8 cellular contexts compared by ENCODE assay signal in the genomic region with DNA sequence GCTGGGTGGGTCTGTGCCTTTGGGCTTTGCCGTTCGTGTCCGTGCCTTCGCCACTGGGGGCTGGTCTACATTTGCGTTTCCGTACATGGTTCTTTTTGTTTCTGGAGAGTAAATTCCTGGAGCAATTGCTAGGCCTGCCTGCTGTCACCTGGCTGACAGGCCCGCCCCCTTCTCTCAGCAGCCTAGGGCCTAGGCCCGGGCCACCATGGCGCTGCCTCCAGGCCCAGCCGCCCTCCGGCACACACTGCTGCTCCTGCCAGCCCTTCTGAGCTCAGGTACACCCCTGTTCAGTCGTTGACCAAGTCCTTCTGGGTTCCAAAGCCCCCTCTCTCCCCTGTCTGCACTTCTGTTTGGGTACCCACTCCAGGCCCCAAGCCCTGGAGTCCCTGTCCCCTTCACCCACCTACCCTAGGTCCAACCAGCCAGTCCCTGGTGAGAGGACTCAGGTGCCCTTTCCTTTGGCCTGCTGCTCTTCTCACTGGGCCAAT. TPM values are rescaled to one million over a fixed set of nuclear protein-coding genes. Genes with fewer than 3 reads are reported as not detected.
A peak's percentile ranks its signal among the peaks of the same experiment; 100 is the strongest.
DNase-seq lines count a peak whose midpoint lies in the region; ATAC-seq and TF ChIP-seq lines count a peak whose summit lies in the region.

No MANE protein-coding gene starts in this region.

- H3K27ac Mint-ChIP-seq in HFFc6 (peak overlapping the region; percentile 53; the same call in 1 of the 2 replicates), chondrocyte (ENCODE audit: unreplicated experiment) (peak overlapping the region; percentile 42)

- H3K27me3 Mint-ChIP-seq in HFFc6 (ENCODE audit: insufficient read depth) = peaks cover 6% of the 10 kb centered on the region
- no peaks in the 10 kb centered on the region for H3K27me3 Mint-ChIP-seq in chondrocyte (ENCODE audit: low read depth)

- no peak for DNase-seq in HFFc6
- DNase-seq in chondrocyte (ENCODE audit: low spot score) = no peak
- DNase-seq in mucosa of descending colon = no peak
- DNase-seq in NCI-H2227 treated with DMSO at 0.1 percent for 48 hours (lab: John Stamatoyannopoulos, UW) = no peak
- DNase-seq in H4 (ENCODE audit: low spot score) = no peak
- no peak for DNase-seq in DMS153 (lab: John Stamatoyannopoulos, UW)
- DNase-seq in NCI-H1092 treated with DMSO at 0.1 percent for 48 hours (lab: John Stamatoyannopoulos, UW) = no peak

- H3K9me3 Mint-ChIP-seq in HFFc6 = no peaks in the 10 kb centered on the region
- H3K9me3 Mint-ChIP-seq in chondrocyte (ENCODE audit: low read depth) = no peaks in the 10 kb centered on the region

- H3K36me3 Mint-ChIP-seq in HFFc6 (ENCODE audit: low read depth) (0 out of 2 replicates have a peak, but pooled peaks cover 7% of the 10 kb centered on the region), chondrocyte (ENCODE audit: low read depth) (peaks cover 2% of the 10 kb centered on the region)

- H3K4me3 ChIP-seq in mucosa of descending colon = no peak overlapping the region

- no peak for TF ChIP-seq CTCF in 22Rv1 (IDR thresholded peaks at IDR 0.05)
- TF ChIP-seq CTCF in HFFc6 (IDR thresholded peaks at IDR 0.05) = no peak
- TF ChIP-seq CTCF in chondrocyte (IDR thresholded peaks at IDR 0.05) = no peak
- TF ChIP-seq CTCF in mucosa of descending colon (IDR thresholded peaks at IDR 0.05) = no peak

- H3K9me3 ChIP-seq in mucosa of descending colon = no peaks in the 10 kb centered on the region

- H3K4me3 Mint-ChIP-seq in HFFc6 (peak overlapping the region; percentile 91), chondrocyte (ENCODE audit: unreplicated experiment) (peak overlapping the region; percentile 92)

- peak; percentile 10 for ATAC-seq in mucosa of descending colon

- peak overlapping the region; percentile 88 for H3K27ac ChIP-seq in 22Rv1

- H3K4me1 Mint-ChIP-seq in HFFc6 (ENCODE audit: low read depth) = peaks cover 21% of the 10 kb centered on the region
- H3K4me1 Mint-ChIP-seq in chondrocyte (ENCODE audit: low read depth) = peaks cover 24% of the 10 kb centered on the region

- intact Hi-C loops in mucosa of descending colon (cut with DNase I, micrococcal nuclease) = no loop called here

- H3K4me1 ChIP-seq in mucosa of descending colon (ENCODE audit: low read depth) = peaks cover 8% of the 10 kb centered on the region

- H3K36me3 ChIP-seq in mucosa of descending colon (ENCODE audit: low read depth) = no peaks in the 10 kb centered on the region

RNA-seq across cellular contexts. Expression of a gene that starts 0.6 kb away (rescaled TPM):
- 10 to 100 TPM; 10.8 to 17.1 (median 14.0) TPM for total RNA-seq in HFFc6 (2021; fragmentation: NEBNext Ultra II Directional; extraction: Animal tissue kit (Norgen Biotek cat#: 25700))
- 23.3 to 27.1 TPM (median 26.3 TPM) in 3 replicates for total RNA-seq in chondrocyte
- 10 to 100 TPM in 1 of 3 donors, 1 to 10 TPM in 2; 7.8 to 18.0 (median 8.5) TPM for total RNA-seq in mucosa of descending colon
- total RNA-seq in H4 (2014; rRNA removed; shearing (Covaris generic)) = 8.9 and 13.8 TPM in 2 replicates

RNA-seq across cellular contexts. Expression of a gene that starts 4.4 kb away (rescaled TPM):
- total RNA-seq in HFFc6 (2021; fragmentation: NEBNext Ultra II Directional; extraction: Animal tissue kit (Norgen Biotek cat#: 25700)) = under 1 TPM in 5 of 6 experiments, not detected in 1; 0.25 to 0.88 (median 0.52) TPM
- total RNA-seq in chondrocyte (0.27 to 1.4 TPM in 2 of 3 replicates, not detected in the other), mucosa of descending colon (1 to 10 TPM in 2 of 3 donors, under 1 TPM in 1; 0.63 to 1.3 (median 1.2) TPM)
- total RNA-seq in H4 (2014; rRNA removed; shearing (Covaris generic)) = 0.19 TPM in 1 of 2 replicates, not detected in the other

RNA-seq across cellular contexts. Expression of a gene that starts 34.1 kb away (rescaled TPM):
- 10 to 100 TPM; 17.3 to 22.4 (median 20.2) TPM for total RNA-seq in HFFc6 (2021; fragmentation: NEBNext Ultra II Directional; extraction: Animal tissue kit (Norgen Biotek cat#: 25700))
- 16.2 to 22.7 TPM (median 16.6 TPM) in 3 replicates for total RNA-seq in chondrocyte
- total RNA-seq in mucosa of descending colon = 10 to 100 TPM; 10.7 to 23.0 (median 12.8) TPM
- 48.3 and 61.1 TPM in 2 replicates for total RNA-seq in H4 (2014; rRNA removed; shearing (Covaris generic))

RNA-seq across cellular contexts. Expression of a gene that starts 40.6 kb away (rescaled TPM):
- 100 to 1,000 TPM; 271 to 331 (median 319) TPM for total RNA-seq in HFFc6 (2021; fragmentation: NEBNext Ultra II Directional; extraction: Animal tissue kit (Norgen Biotek cat#: 25700))
- total RNA-seq in chondrocyte (233 to 265 TPM (median 240 TPM) in 3 replicates), mucosa of descending colon (100 to 1,000 TPM; 126 to 134 (median 130) TPM)
- total RNA-seq in H4 (2014; rRNA removed; shearing (Covaris generic)) = 126 and 172 TPM in 2 replicates
